In genomic region chr10:132861884-132862461, GRCh38 we compare ENCODE assay signal across 19 cellular contexts.
DNase-seq lines count a peak whose midpoint lies in the region; ATAC-seq and TF ChIP-seq lines count a peak whose summit lies in the region.
"Had no signal": no experiment of that assay in that cellular context is flagged by ENCODE, and none has a peak within 500 bp of the region (broad histone marks: within the 10 kb centered on the region; RNA-seq: fewer than 3 reads in every experiment).

No MANE protein-coding gene starts in this region.

- H3K27me3 ChIP-seq in H7 (ENCODE audit: control insufficient read depth, insufficient read depth, low read length) (no peaks in the 10 kb centered on the region), suprapubic skin (peaks cover 45% of the 10 kb centered on the region)
- H3K27me3 ChIP-seq: hepatocyte, SJSA1 had no signal

- H3K36me3 ChIP-seq in H7 (replicated peaks; ENCODE audit: control insufficient read depth, insufficient read depth, low read length), result no peaks in the 10 kb centered on the region
- H3K36me3 ChIP-seq in suprapubic skin, result no peaks in the 10 kb centered on the region
- H3K36me3 ChIP-seq: SJSA1, tibial artery had no signal

- H3K27ac ChIP-seq in suprapubic skin, result no peak overlapping the region
- H3K27ac ChIP-seq: hepatocyte, psoas muscle, SJSA1, tibial artery had no signal

- no peak for ATAC-seq in HG03460 (IDR thresholded peaks at IDR 0.05; ENCODE audit: unreplicated experiment)
- ATAC-seq: PC-3, psoas muscle had no signal

- no peak for TF ChIP-seq EP300 in suprapubic skin (IDR thresholded peaks at IDR 0.05)

- peaks cover 8% of the 10 kb centered on the region for H3K4me1 ChIP-seq in suprapubic skin
- H3K4me1 ChIP-seq: psoas muscle, SJSA1, tibial artery had no signal

- 60% methylated on average over 1 of the region's 24 CpGs for WGBS in suprapubic skin

- no peak overlapping the region for H3K4me3 ChIP-seq in H7 (ENCODE audit: insufficient read depth, low read depth, low read length)
- no peak overlapping the region for H3K4me3 ChIP-seq in suprapubic skin
- H3K4me3 ChIP-seq: hepatocyte, psoas muscle, SJSA1, tibial artery had no signal

- no peak for TF ChIP-seq CTCF in suprapubic skin (IDR thresholded peaks at IDR 0.05)

- DNase-seq in activated effector memory CD4-positive, alpha-beta T cell treated with anti-CD3 and anti-CD28 coated beads, Interleukin-2, amount 50 U/mL, for 16 hours, result peak; percentile 43
- DNase-seq in activated effector memory CD4-positive, alpha-beta T cell treated with Interleukin-2 at 50 U/mL for 16 hours, result no peak
- DNase-seq in H7 (peak; percentile 58), islet precursor cell (peak; percentile 49), suprapubic skin (ENCODE audit: low spot score in 2 of 2) (peak; percentile 56 to 79), NOMO-1 (lab: John Stamatoyannopoulos, UW; ENCODE audit: unreplicated experiment in 2 of 2) (no peak), NOMO-1 treated with DMSO at 0.1 percent for 48 hours (lab: John Stamatoyannopoulos, UW; ENCODE audit: unreplicated experiment) (no peak)
- DNase-seq: effector CD4-positive, alpha-beta T cell; erythroblast; foreskin fibroblast; NCI-H187; NCI-H345; NCI-H774; PC-3 had no signal

- H3K9me3 ChIP-seq in suprapubic skin, result no peaks in the 10 kb centered on the region
- H3K9me3 ChIP-seq: psoas muscle, SJSA1 had no signal

- no peak for TF ChIP-seq POLR2A in suprapubic skin (IDR thresholded peaks at IDR 0.05)

Comparison
In these comparisons a context has a peak if more than half of its experiments do, and no peak if none do; other contexts are left out.
1. DNase-seq: peak in activated effector memory CD4-positive, alpha-beta T cell treated with anti-CD3 and anti-CD28 coated beads, Interleukin-2, amount 50 U/mL, for 16 hours (single experiment), H7 (single experiment), islet precursor cell (single experiment) and suprapubic skin (2 of 2); none in activated effector memory CD4-positive, alpha-beta T cell treated with Interleukin-2 at 50 U/mL for 16 hours (single experiment), NOMO-1 (0 of 2) and NOMO-1 treated with DMSO at 0.1 percent for 48 hours (single experiment).